Comparison of ENCODE assay signal across 24 cellular contexts in genomic region chr19:24029941-24030636, GRCh38. TPM values are rescaled to one million over a fixed set of nuclear protein-coding genes. Genes with fewer than 3 reads are reported as not detected.
DNase-seq lines count a peak whose midpoint lies in the region; ATAC-seq and TF ChIP-seq lines count a peak whose summit lies in the region.
"Had no signal": no experiment of that assay in that cellular context is flagged by ENCODE, and none has a peak within 500 bp of the region (broad histone marks: within the 10 kb centered on the region; RNA-seq: fewer than 3 reads in every experiment).

No MANE protein-coding gene starts in this region.

- no peaks in the 10 kb centered on the region for H3K9me3 Mint-ChIP-seq in chondrocyte (ENCODE audit: low read depth)
- no peaks in the 10 kb centered on the region for H3K9me3 Mint-ChIP-seq in CD8-positive, alpha-beta T cell
- H3K9me3 Mint-ChIP-seq: activated naive CD4-positive, alpha-beta T cell treated with anti-CD3 and anti-CD28 coated beads, Interleukin-2, amount 50 U/mL, for 72 hours had no signal

- no peaks in the 10 kb centered on the region for H3K36me3 Mint-ChIP-seq in chondrocyte (ENCODE audit: low read depth)
- H3K36me3 Mint-ChIP-seq in CD8-positive, alpha-beta T cell = peaks cover 8% of the 10 kb centered on the region

- no peak overlapping the region for H3K27ac Mint-ChIP-seq in chondrocyte (ENCODE audit: unreplicated experiment)
- no peak overlapping the region for H3K27ac Mint-ChIP-seq in CD8-positive, alpha-beta T cell
- H3K27ac Mint-ChIP-seq: T-helper 1 cell treated with Interleukin-12 subunit alpha and Interleukin-12 subunit beta and Interleukin-4 antibody, amounts not matched to agents 30 μg/mL and 1 μg/mL, for 36 hours had no signal

- H3K4me3 ChIP-seq in MG63 = no peak overlapping the region
- H3K4me3 ChIP-seq in CD8-positive, alpha-beta T cell (ENCODE audit: low read depth, low read length) = no peak overlapping the region
- H3K4me3 ChIP-seq: ascending aorta, mucosa of descending colon, upper lobe of right lung had no signal

- peaks cover 12% of the 10 kb centered on the region for H3K4me1 Mint-ChIP-seq in chondrocyte (ENCODE audit: low read depth)
- H3K4me1 Mint-ChIP-seq in CD8-positive, alpha-beta T cell (ENCODE audit: low read depth) = peaks cover 29% of the 10 kb centered on the region

- TF ChIP-seq CTCF in chondrocyte (IDR thresholded peaks at IDR 0.05) = no peak
- no peak for TF ChIP-seq CTCF in CD8-positive, alpha-beta T cell (IDR thresholded peaks at IDR 0.05)

- H3K27ac ChIP-seq in CD8-positive, alpha-beta T cell (ENCODE audit: low read depth, low read length) = no peak overlapping the region
- H3K27ac ChIP-seq: ascending aorta, foreskin keratinocyte, upper lobe of right lung had no signal

- H3K36me3 ChIP-seq in MG63 = 0 out of 2 replicates have a peak, but pooled peaks cover 1% of the 10 kb centered on the region
- no peaks in the 10 kb centered on the region for H3K36me3 ChIP-seq in CD8-positive, alpha-beta T cell (ENCODE audit: insufficient read depth, low read length)
- H3K36me3 ChIP-seq: ascending aorta, upper lobe of right lung had no signal

- no peaks in the 10 kb centered on the region for H3K27me3 Mint-ChIP-seq in chondrocyte (ENCODE audit: low read depth)
- H3K27me3 Mint-ChIP-seq in CD8-positive, alpha-beta T cell (ENCODE audit: low read depth) = no peaks in the 10 kb centered on the region

- no peak overlapping the region for H3K4me3 Mint-ChIP-seq in chondrocyte (ENCODE audit: unreplicated experiment)
- H3K4me3 Mint-ChIP-seq in CD8-positive, alpha-beta T cell = no peak overlapping the region
- H3K4me3 Mint-ChIP-seq: T-helper 1 cell treated with Interleukin-12 subunit alpha and Interleukin-12 subunit beta and Interleukin-4 antibody, amounts not matched to agents 30 μg/mL and 1 μg/mL, for 36 hours had no signal

- DNase-seq in left ventricle myocardium superior (peak; percentile 28), Right ventricle myocardium inferior (ENCODE audit: missing footprints) (no peak), NCI-H146 treated with DMSO at 0.1 percent for 48 hours (lab: John Stamatoyannopoulos, UW; ENCODE audit: unreplicated experiment) (peak; percentile 74), chondrocyte (ENCODE audit: low spot score) (peak; percentile 41), MG63 (no peak), middle frontal gyrus (ENCODE audit: extremely low spot score, low spot score) (no peak), NCI-H2196 treated with DMSO at 0.1 percent for 48 hours (lab: John Stamatoyannopoulos, UW; ENCODE audit: unreplicated experiment) (no peak)
- no peak for DNase-seq in CD8-positive, alpha-beta T cell
- DNase-seq: activated CD4-positive, alpha-beta T cell treated with anti-CD3 and anti-CD28 coated beads for 48 hours; central memory CD4-positive, alpha-beta T cell; foreskin keratinocyte; KG1; mucosa of descending colon; NCI-H1930; NCI-H524; PC-3; SIG-M5; stimulated activated CD4-positive, alpha-beta T cell treated with anti-CD3 and anti-CD28 coated beads, Interleukin-15, amount 100 ng/mL, for 24 hours; upper lobe of right lung had no signal

- H3K27me3 ChIP-seq in MG63 = no peaks in the 10 kb centered on the region
- no peaks in the 10 kb centered on the region for H3K27me3 ChIP-seq in CD8-positive, alpha-beta T cell (ENCODE audit: insufficient read depth, low read length)
- H3K27me3 ChIP-seq: ascending aorta, foreskin keratinocyte, upper lobe of right lung had no signal

- POLR2A ChIA-PET in CD8-positive, alpha-beta T cell (lab: Charles Lee) = no interaction called here

- peaks cover 18% of the 10 kb centered on the region for H3K4me1 ChIP-seq in CD8-positive, alpha-beta T cell (ENCODE audit: insufficient read depth, low read length)

- CTCF ChIA-PET in CD8-positive, alpha-beta T cell (lab: Charles Lee) = interaction anchor here (0.6 kb wide), 1 partner anchor 355 kb away, joined by 3 read pairs; no protein-coding TSS in a partner anchor

- intact Hi-C loops in left ventricle myocardium superior (cut with micrococcal nuclease) = no loop called here
- intact Hi-C loops in Right ventricle myocardium inferior (cut with DNase I) = loop anchor here (5.0 kb wide), 1 partner anchor 57 kb away; the partner anchor contains the start of gene ZNF254
- intact Hi-C loops in CD8-positive, alpha-beta T cell (cut with DNase I, micrococcal nuclease) = loop anchor here (5.0 kb wide), 4 partner anchors 57 to 1398 kb away; partner anchors contain the start of genes ZNF254 (in 1 of the 2), ZNF492 (in 1 of the 2), ZNF675 (in 1 of the 2) and ZNF724 (in 1 of the 2)

- ATAC-seq in left ventricle myocardium superior (no peak), Right ventricle myocardium inferior (no peak)
- no peak for ATAC-seq in CD8-positive, alpha-beta T cell
- ATAC-seq: activated naive CD4-positive, alpha-beta T cell treated with anti-CD3 and anti-CD28 coated beads, Interleukin-2, amount 50 U/mL, for 72 hours; foreskin keratinocyte; HCT116; mucosa of descending colon; PC-3; sciatic nerve; upper lobe of right lung had no signal

- no peaks in the 10 kb centered on the region for H3K9me3 ChIP-seq in MG63
- H3K9me3 ChIP-seq in CD8-positive, alpha-beta T cell (ENCODE audit: low read length) = no peaks in the 10 kb centered on the region
- H3K9me3 ChIP-seq: ascending aorta, mucosa of descending colon, upper lobe of right lung had no signal

RNA-seq across cellular contexts. Expression of gene ZNF254, which starts 56.9 kb away (rescaled TPM):
- 10.2 TPM for total RNA-seq in left ventricle myocardium superior
- total RNA-seq in Right ventricle myocardium inferior = 9.0 TPM
- 13.1 to 21.9 TPM (median 15.3 TPM) in 3 replicates for total RNA-seq in chondrocyte
- total RNA-seq in MG63 (2014; rRNA removed; shearing (Covaris generic); ENCODE audit: low replicate concordance) = 1.3 and 2.1 TPM in 2 replicates
- total RNA-seq in CD8-positive, alpha-beta T cell = 10 to 100 TPM; 11.2 to 14.2 TPM

Comparison
In these comparisons a context has a peak if more than half of its experiments do, and no peak if none do; other contexts are left out.
1. DNase-seq: peak in left ventricle myocardium superior (single experiment), NCI-H146 treated with DMSO at 0.1 percent for 48 hours (single experiment) and chondrocyte (single experiment); none in Right ventricle myocardium inferior (single experiment), MG63 (single experiment), middle frontal gyrus (single experiment), CD8-positive, alpha-beta T cell (0 of 7) and NCI-H2196 treated with DMSO at 0.1 percent for 48 hours (single experiment).